1 cellular context compared by ENCODE assay signal in the genomic region with DNA sequence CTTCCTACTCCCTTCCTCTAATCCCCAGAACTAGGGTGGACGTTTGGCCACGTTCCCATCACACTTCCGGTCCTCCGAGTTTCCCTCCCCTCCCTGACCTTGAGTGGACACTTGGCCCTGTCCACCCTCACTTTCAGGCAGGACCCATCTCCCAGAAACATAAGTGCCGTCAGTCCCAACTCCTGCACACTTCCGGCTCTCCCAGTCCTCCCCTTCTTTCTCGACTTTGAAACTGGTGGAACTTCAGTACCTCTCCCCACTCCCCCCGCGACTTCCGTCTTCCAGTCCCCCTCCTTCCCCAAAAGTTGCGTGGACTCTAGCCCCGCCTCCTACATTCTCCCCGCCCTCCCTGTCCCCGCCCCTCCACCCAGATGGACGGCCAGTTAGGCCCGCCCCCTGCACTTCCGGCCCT.
A peak's percentile ranks its signal among the peaks of the same experiment; 100 is the strongest.
TF ChIP-seq lines count a peak whose summit lies in the region.

No MANE protein-coding gene starts in this region.

TF ChIP-seq in K562, 482 proteins besides CTCF, POLR2A, EP300 and RAD21 (continued from another document and continues in another):
- no peak for TF ChIP-seq E4F1 (CRISPR knock-in tag; IDR thresholded peaks at IDR 0.05; ENCODE audit: borderline replicate concordance)
- TF ChIP-seq, protein P1, sequence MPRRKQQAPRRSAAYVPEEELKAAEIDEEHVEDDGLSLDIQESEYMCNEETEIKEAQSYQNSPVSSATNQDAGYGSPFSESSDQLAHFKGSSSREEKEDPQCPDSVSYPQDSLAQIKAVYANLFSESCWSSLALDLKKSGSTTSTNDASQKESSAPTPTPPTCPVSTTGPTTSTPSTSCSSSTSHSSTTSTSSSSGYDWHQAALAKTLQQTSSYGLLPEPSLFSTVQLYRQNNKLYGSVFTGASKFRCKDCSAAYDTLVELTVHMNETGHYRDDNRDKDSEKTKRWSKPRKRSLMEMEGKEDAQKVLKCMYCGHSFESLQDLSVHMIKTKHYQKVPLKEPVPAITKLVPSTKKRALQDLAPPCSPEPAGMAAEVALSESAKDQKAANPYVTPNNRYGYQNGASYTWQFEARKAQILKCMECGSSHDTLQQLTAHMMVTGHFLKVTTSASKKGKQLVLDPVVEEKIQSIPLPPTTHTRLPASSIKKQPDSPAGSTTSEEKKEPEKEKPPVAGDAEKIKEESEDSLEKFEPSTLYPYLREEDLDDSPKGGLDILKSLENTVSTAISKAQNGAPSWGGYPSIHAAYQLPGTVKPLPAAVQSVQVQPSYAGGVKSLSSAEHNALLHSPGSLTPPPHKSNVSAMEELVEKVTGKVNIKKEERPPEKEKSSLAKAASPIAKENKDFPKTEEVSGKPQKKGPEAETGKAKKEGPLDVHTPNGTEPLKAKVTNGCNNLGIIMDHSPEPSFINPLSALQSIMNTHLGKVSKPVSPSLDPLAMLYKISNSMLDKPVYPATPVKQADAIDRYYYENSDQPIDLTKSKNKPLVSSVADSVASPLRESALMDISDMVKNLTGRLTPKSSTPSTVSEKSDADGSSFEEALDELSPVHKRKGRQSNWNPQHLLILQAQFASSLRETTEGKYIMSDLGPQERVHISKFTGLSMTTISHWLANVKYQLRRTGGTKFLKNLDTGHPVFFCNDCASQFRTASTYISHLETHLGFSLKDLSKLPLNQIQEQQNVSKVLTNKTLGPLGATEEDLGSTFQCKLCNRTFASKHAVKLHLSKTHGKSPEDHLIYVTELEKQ (CRISPR knock-in tag; IDR thresholded peaks at IDR 0.05), result no peak
- TF ChIP-seq HOXB6 (CRISPR knock-in tag; IDR thresholded peaks at IDR 0.05; ENCODE audit: borderline replicate concordance), result no peak
- no peak for TF ChIP-seq PREB (CRISPR knock-in tag; IDR thresholded peaks at IDR 0.05)
- TF ChIP-seq HBP1 (CRISPR knock-in tag; IDR thresholded peaks at IDR 0.05), result peak; percentile 95
- no peak for TF ChIP-seq ZNF224 (CRISPR knock-in tag; IDR thresholded peaks at IDR 0.05)
- 0 out of 2 replicates have a peak, but pooled peaks have one; percentile 51 for TF ChIP-seq LARP7 (IDR thresholded peaks at IDR 0.05)
- TF ChIP-seq ILF3 (IDR thresholded peaks at IDR 0.05; ENCODE audit: borderline replicate concordance), result no peak
- no peak for TF ChIP-seq ZBTB7A (IDR thresholded peaks at IDR 0.05; ENCODE audit: borderline replicate concordance, control insufficient read depth, low read depth, low read length)
- no peak for TF ChIP-seq TAF15 (IDR thresholded peaks at IDR 0.05; ENCODE audit: low read depth, low read length)
- TF ChIP-seq ZNF449 (CRISPR knock-in tag; IDR thresholded peaks at IDR 0.05), result no peak
- peak; percentile 63; the same call in 1 of the 2 replicates for TF ChIP-seq MTA1 (IDR thresholded peaks at IDR 0.05; ENCODE audit: borderline replicate concordance)
- TF ChIP-seq NR0B1 (IDR thresholded peaks at IDR 0.05; ENCODE audit: partially characterized antibody), result no peak
- no peak for TF ChIP-seq SPI1 (IDR thresholded peaks at IDR 0.05; ENCODE audit: borderline replicate concordance, low read depth, low read length)
- TF ChIP-seq KLF10 (CRISPR knock-in tag; IDR thresholded peaks at IDR 0.05), result no peak
- peak; percentile 89; the same call in 1 of the 2 replicates for TF ChIP-seq THRB (CRISPR knock-in tag; conservative IDR thresholded peaks at IDR 0.05)
- TF ChIP-seq ZBTB8A (IDR thresholded peaks at IDR 0.05; ENCODE audit: partially characterized antibody), result no peak
- TF ChIP-seq, protein P2, sequence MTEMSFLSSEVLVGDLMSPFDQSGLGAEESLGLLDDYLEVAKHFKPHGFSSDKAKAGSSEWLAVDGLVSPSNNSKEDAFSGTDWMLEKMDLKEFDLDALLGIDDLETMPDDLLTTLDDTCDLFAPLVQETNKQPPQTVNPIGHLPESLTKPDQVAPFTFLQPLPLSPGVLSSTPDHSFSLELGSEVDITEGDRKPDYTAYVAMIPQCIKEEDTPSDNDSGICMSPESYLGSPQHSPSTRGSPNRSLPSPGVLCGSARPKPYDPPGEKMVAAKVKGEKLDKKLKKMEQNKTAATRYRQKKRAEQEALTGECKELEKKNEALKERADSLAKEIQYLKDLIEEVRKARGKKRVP (CRISPR knock-in tag; IDR thresholded peaks at IDR 0.05), result no peak
- TF ChIP-seq ARID4B (CRISPR knock-in tag; IDR thresholded peaks at IDR 0.05), result no peak
- TF ChIP-seq, protein P3, sequence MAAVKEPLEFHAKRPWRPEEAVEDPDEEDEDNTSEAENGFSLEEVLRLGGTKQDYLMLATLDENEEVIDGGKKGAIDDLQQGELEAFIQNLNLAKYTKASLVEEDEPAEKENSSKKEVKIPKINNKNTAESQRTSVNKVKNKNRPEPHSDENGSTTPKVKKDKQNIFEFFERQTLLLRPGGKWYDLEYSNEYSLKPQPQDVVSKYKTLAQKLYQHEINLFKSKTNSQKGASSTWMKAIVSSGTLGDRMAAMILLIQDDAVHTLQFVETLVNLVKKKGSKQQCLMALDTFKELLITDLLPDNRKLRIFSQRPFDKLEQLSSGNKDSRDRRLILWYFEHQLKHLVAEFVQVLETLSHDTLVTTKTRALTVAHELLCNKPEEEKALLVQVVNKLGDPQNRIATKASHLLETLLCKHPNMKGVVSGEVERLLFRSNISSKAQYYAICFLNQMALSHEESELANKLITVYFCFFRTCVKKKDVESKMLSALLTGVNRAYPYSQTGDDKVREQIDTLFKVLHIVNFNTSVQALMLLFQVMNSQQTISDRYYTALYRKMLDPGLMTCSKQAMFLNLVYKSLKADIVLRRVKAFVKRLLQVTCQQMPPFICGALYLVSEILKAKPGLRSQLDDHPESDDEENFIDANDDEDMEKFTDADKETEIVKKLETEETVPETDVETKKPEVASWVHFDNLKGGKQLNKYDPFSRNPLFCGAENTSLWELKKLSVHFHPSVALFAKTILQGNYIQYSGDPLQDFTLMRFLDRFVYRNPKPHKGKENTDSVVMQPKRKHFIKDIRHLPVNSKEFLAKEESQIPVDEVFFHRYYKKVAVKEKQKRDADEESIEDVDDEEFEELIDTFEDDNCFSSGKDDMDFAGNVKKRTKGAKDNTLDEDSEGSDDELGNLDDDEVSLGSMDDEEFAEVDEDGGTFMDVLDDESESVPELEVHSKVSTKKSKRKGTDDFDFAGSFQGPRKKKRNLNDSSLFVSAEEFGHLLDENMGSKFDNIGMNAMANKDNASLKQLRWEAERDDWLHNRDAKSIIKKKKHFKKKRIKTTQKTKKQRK (IDR thresholded peaks at IDR 0.05; ENCODE audit: borderline replicate concordance, low read depth, low read length), result no peak
- no peak for TF ChIP-seq ZNF79 (CRISPR knock-in tag; IDR thresholded peaks at IDR 0.05; ENCODE audit: low read depth)
- TF ChIP-seq ARID1B (IDR thresholded peaks at IDR 0.05), result peak; percentile 37; the same call in 1 of the 2 replicates
- peak; percentile 44; the same call in 1 of the 2 replicates for TF ChIP-seq TAF7 (tag; IDR thresholded peaks at IDR 0.05)
- TF ChIP-seq ZBTB9 (CRISPR knock-in tag; IDR thresholded peaks at IDR 0.05), result 0 out of 2 replicates have a peak, but pooled peaks have one; percentile 4
